1 cellular context compared by ENCODE assay signal in genomic region chr2:9763356-9764152, GRCh38.
A peak's percentile ranks its signal among the peaks of the same experiment; 100 is the strongest.
TF ChIP-seq lines count a peak whose summit lies in the region.

No MANE protein-coding gene starts in this region.

TF ChIP-seq in K562, 482 proteins besides CTCF, POLR2A, EP300 and RAD21 (continued from another document and continues in another):
- TF ChIP-seq BCLAF1 (IDR thresholded peaks at IDR 0.05; ENCODE audit: borderline replicate concordance in 1 of 2, control insufficient read depth in 1 of 2, low read depth in 2 of 2, low read length in 1 of 2) (no peak), JUND (IDR thresholded peaks at IDR 0.05; ENCODE audit: borderline replicate concordance, low read depth, low read length) (peak; percentile 72; the same call in 1 of the 2 replicates), JUND (tag; IDR thresholded peaks at IDR 0.05; ENCODE audit: borderline replicate concordance, low read depth, low read length) (peak; percentile 63; the same call in 2 of the 3 replicates), ZNF79 (CRISPR knock-in tag; IDR thresholded peaks at IDR 0.05; ENCODE audit: low read depth) (no peak), ZNF239 (CRISPR knock-in tag; IDR thresholded peaks at IDR 0.05) (no peak), BMI1 (IDR thresholded peaks at IDR 0.05; ENCODE audit: low read length) (no peak), DIDO1 (tag; IDR thresholded peaks at IDR 0.05; ENCODE audit: low read depth) (no peak), NFE2L1 (tag; IDR thresholded peaks at IDR 0.05; ENCODE audit: borderline replicate concordance, low read depth) (no peak), NCOA6 (IDR thresholded peaks at IDR 0.05) (no peak), ZNF561 (CRISPR knock-in tag; conservative IDR thresholded peaks at IDR 0.05) (no peak), NUFIP1 (IDR thresholded peaks at IDR 0.05; ENCODE audit: partially characterized antibody) (no peak), ZNF445 (CRISPR knock-in tag; IDR thresholded peaks at IDR 0.05; ENCODE audit: low read depth) (no peak), TCF3 (CRISPR knock-in tag; IDR thresholded peaks at IDR 0.05) (peak; percentile 68), ZNF23 (CRISPR knock-in tag; IDR thresholded peaks at IDR 0.05) (no peak), MYBL2 (IDR thresholded peaks at IDR 0.05; ENCODE audit: low read depth) (no peak), MYBL2 (CRISPR knock-in tag; IDR thresholded peaks at IDR 0.05; ENCODE audit: borderline replicate concordance) (no peak), ZC3H8 (IDR thresholded peaks at IDR 0.05) (no peak), TAL1 (IDR thresholded peaks at IDR 0.05) (peak; percentile 51; the same call in 1 of the 2 replicates), ZC3H4 (CRISPR knock-in tag; IDR thresholded peaks at IDR 0.05; ENCODE audit: borderline replicate concordance) (no peak), ATF1 (CRISPR knock-in tag; IDR thresholded peaks at IDR 0.05) (no peak), ATF1 (tag; IDR thresholded peaks at IDR 0.05) (peak; percentile 73), ETV5 (CRISPR knock-in tag; IDR thresholded peaks at IDR 0.05; ENCODE audit: low read depth) (no peak), TSC22D4 (tag; IDR thresholded peaks at IDR 0.05) (no peak), CHD7 (IDR thresholded peaks at IDR 0.05; ENCODE audit: low read depth, low read length) (no peak), HNRNPUL1 (IDR thresholded peaks at IDR 0.05; ENCODE audit: low read length) (no peak), ZNF354B (CRISPR knock-in tag; IDR thresholded peaks at IDR 0.05) (no peak), HDAC1 (IDR thresholded peaks at IDR 0.05) (no peak), ZNF830 (CRISPR knock-in tag; IDR thresholded peaks at IDR 0.05) (no peak), MYNN (IDR thresholded peaks at IDR 0.05) (no peak; the same call in 1 of the 2 replicates), MYNN (CRISPR knock-in tag; IDR thresholded peaks at IDR 0.05) (no peak), MECOM (CRISPR knock-in tag; IDR thresholded peaks at IDR 0.05) (no peak), ZNF436 (CRISPR knock-in tag; IDR thresholded peaks at IDR 0.05) (no peak), SMC3 (conservative IDR thresholded peaks at IDR 0.05; ENCODE audit: insufficient read depth, low read depth, low read length) (no peak), ZNF780A (CRISPR knock-in tag; IDR thresholded peaks at IDR 0.05) (no peak), ZNF224 (CRISPR knock-in tag; IDR thresholded peaks at IDR 0.05) (no peak), PRMT5 (CRISPR knock-in tag; IDR thresholded peaks at IDR 0.05) (no peak), ZNF592 (IDR thresholded peaks at IDR 0.05) (no peak; the same call in 1 of the 2 replicates), ESRRA (IDR thresholded peaks at IDR 0.05; ENCODE audit: borderline replicate concordance, low read depth) (no peak), ZNF589 (CRISPR knock-in tag; IDR thresholded peaks at IDR 0.05; ENCODE audit: low read depth) (no peak), ATF3 (IDR thresholded peaks at IDR 0.05) (peak; percentile 77), ATF3 (CRISPR knock-in tag; conservative IDR thresholded peaks at IDR 0.05) (no peak), USF2 (CRISPR knock-in tag; IDR thresholded peaks at IDR 0.05) (no peak), LEF1 (IDR thresholded peaks at IDR 0.05) (no peak), ZNF695 (CRISPR knock-in tag; IDR thresholded peaks at IDR 0.05) (no peak), ATF7 (IDR thresholded peaks at IDR 0.05) (no peak; the same call in 1 of the 2 replicates), MYC (IDR thresholded peaks at IDR 0.05; ENCODE audit: low read depth, low read length) (no peak), MYC (CRISPR knock-in tag; IDR thresholded peaks at IDR 0.05; ENCODE audit: borderline replicate concordance, low read depth) (no peak), ZNF507 (tag; conservative IDR thresholded peaks at IDR 0.05) (no peak)
